In genomic region chr1:27227765-27228164, GRCh38 we compare ENCODE assay signal across 28 cellular contexts.
"Had no signal": no experiment of that assay in that cellular context is flagged by ENCODE, and none has a peak within 500 bp of the region (broad histone marks: within the 10 kb centered on the region; RNA-seq: fewer than 3 reads in every experiment).

No MANE protein-coding gene starts in this region.

- H3K27ac ChIP-seq: colonic mucosa, coronary artery, dorsolateral prefrontal cortex, epithelial cell of prostate, esophagus muscularis mucosa, esophagus squamous epithelium, foreskin keratinocyte, gastrocnemius medialis, gastroesophageal sphincter, heart left ventricle, heart right ventricle, hepatocyte had no signal

- H3K4me2 ChIP-seq: hepatocyte had no signal

- DNase-seq: colonic mucosa; cortex of kidney; dermis blood vessel endothelial cell; dorsolateral prefrontal cortex; effector CD4-positive, alpha-beta T cell; effector CD8-positive, alpha-beta T cell; effector memory CD4-positive, alpha-beta T cell; effector memory CD8-positive, alpha-beta T cell; endodermal cell; erythroblast; esophagus squamous epithelium; foreskin fibroblast; foreskin keratinocyte; foreskin melanocyte; gastrocnemius medialis; glutamatergic neuron; head of caudate nucleus; heart left ventricle; heart right ventricle had no signal

- H3K4me3 ChIP-seq: colonic mucosa, coronary artery, dorsolateral prefrontal cortex, esophagus muscularis mucosa, esophagus squamous epithelium, gastrocnemius medialis, gastroesophageal sphincter, heart left ventricle, heart right ventricle, hepatocyte had no signal

- H3K27me3 Mint-ChIP-seq: dendritic cell treated with granulocyte-macrophage colony-stimulating factor and Interleukin-4, amounts not matched to agents 40 ng/mL and 50 ng/mL, for 4 days; effector memory CD8-positive, alpha-beta T cell had no signal

- H3K27me3 ChIP-seq: colonic mucosa, dorsolateral prefrontal cortex, esophagus muscularis mucosa, esophagus squamous epithelium, foreskin keratinocyte, gastrocnemius medialis, gastroesophageal sphincter, heart left ventricle, heart right ventricle, hepatocyte had no signal

- FAIRE-seq: endometrium, frontal cortex had no signal

- H3K79me2 ChIP-seq: hepatocyte had no signal

- H3K36me3 ChIP-seq: colonic mucosa, esophagus muscularis mucosa, esophagus squamous epithelium, gastrocnemius medialis, gastroesophageal sphincter, heart left ventricle, heart right ventricle had no signal

- H3K4me1 Mint-ChIP-seq: endodermal cell had no signal

- H3K9me3 Mint-ChIP-seq: dendritic cell treated with granulocyte-macrophage colony-stimulating factor and Interleukin-4, amounts not matched to agents 40 ng/mL and 50 ng/mL, for 4 days; effector memory CD8-positive, alpha-beta T cell; endodermal cell had no signal

- H3K27ac Mint-ChIP-seq: dendritic cell treated with granulocyte-macrophage colony-stimulating factor and Interleukin-4, amounts not matched to agents 40 ng/mL and 50 ng/mL, for 4 days; effector memory CD8-positive, alpha-beta T cell; endodermal cell had no signal

- H3K4me1 ChIP-seq: colonic mucosa, esophagus muscularis mucosa, esophagus squamous epithelium, foreskin keratinocyte, gastrocnemius medialis, gastroesophageal sphincter, heart left ventricle, heart right ventricle had no signal

- H3K4me3 Mint-ChIP-seq: dendritic cell treated with granulocyte-macrophage colony-stimulating factor and Interleukin-4, amounts not matched to agents 40 ng/mL and 50 ng/mL, for 4 days; effector memory CD8-positive, alpha-beta T cell; endodermal cell had no signal

- H3K9me3 ChIP-seq: colonic mucosa, esophagus muscularis mucosa, esophagus squamous epithelium, gastrocnemius medialis, gastroesophageal sphincter, heart left ventricle, heart right ventricle had no signal

- H2AFZ ChIP-seq: hepatocyte had no signal

- ATAC-seq: effector memory CD8-positive, alpha-beta T cell; esophagus mucosa; foreskin keratinocyte; gastrocnemius medialis; gastroesophageal sphincter; heart left ventricle; heart right ventricle had no signal
